In genomic region chr11:450809-451451, GRCh38 we compare ENCODE assay signal across 1 cellular context.
TF ChIP-seq lines count a peak whose summit lies in the region.

No MANE protein-coding gene starts in this region.

TF ChIP-seq in HepG2, 621 proteins besides CTCF, POLR2A, EP300 and RAD21 (continued from another document and continues in another):
- peak; percentile 33; the same call in 1 of the 2 replicates for TF ChIP-seq ZNF142 (CRISPR knock-in tag; IDR thresholded peaks at IDR 0.05)
- peak; percentile 37 for TF ChIP-seq ZNF18 (CRISPR knock-in tag; IDR thresholded peaks at IDR 0.05; ENCODE audit: insufficient replicate concordance)
- peak; percentile 49 for TF ChIP-seq SPEN (CRISPR knock-in tag; IDR thresholded peaks at IDR 0.05; ENCODE audit: low read depth)
- no peak for TF ChIP-seq NKX3-1 (CRISPR knock-in tag; IDR thresholded peaks at IDR 0.05)
- peak; percentile 72 for TF ChIP-seq KDM2A (CRISPR knock-in tag; IDR thresholded peaks at IDR 0.05; ENCODE audit: borderline replicate concordance, low read depth)
- no peak for TF ChIP-seq IRF1 (CRISPR knock-in tag; IDR thresholded peaks at IDR 0.05; ENCODE audit: low read depth)
- no peak for TF ChIP-seq PAF1 (CRISPR knock-in tag; IDR thresholded peaks at IDR 0.05)
- 0 out of 2 replicates have a peak, but pooled peaks have one; percentile 33 for TF ChIP-seq IRF2 (CRISPR knock-in tag; IDR thresholded peaks at IDR 0.05)
- no peak for TF ChIP-seq ZNF205 (CRISPR knock-in tag; IDR thresholded peaks at IDR 0.05)
- TF ChIP-seq ZFP41 (CRISPR knock-in tag; IDR thresholded peaks at IDR 0.05; ENCODE audit: borderline replicate concordance), result 0 out of 2 replicates have a peak, but pooled peaks have one; percentile 57
- TF ChIP-seq FOXJ3 (CRISPR knock-in tag; IDR thresholded peaks at IDR 0.05; ENCODE audit: borderline replicate concordance), result no peak
- no peak; the same call in 1 of the 2 replicates for TF ChIP-seq RXRA (CRISPR knock-in tag; IDR thresholded peaks at IDR 0.05)
- no peak for TF ChIP-seq ZFP36L1 (CRISPR knock-in tag; IDR thresholded peaks at IDR 0.05)
- no peak for TF ChIP-seq PRDM10 (CRISPR knock-in tag; IDR thresholded peaks at IDR 0.05; ENCODE audit: low read depth)
- TF ChIP-seq DMAP1 (CRISPR knock-in tag; IDR thresholded peaks at IDR 0.05), result no peak; the same call in 1 of the 2 replicates
- peak; percentile 89 for TF ChIP-seq MAX (IDR thresholded peaks at IDR 0.05)
- no peak for TF ChIP-seq ZEB1 (IDR thresholded peaks at IDR 0.05; ENCODE audit: insufficient replicate concordance, low read depth)
- TF ChIP-seq ARID3A (IDR thresholded peaks at IDR 0.05; ENCODE audit: low read depth, low read length), result no peak
- no peak for TF ChIP-seq SAFB2 (CRISPR knock-in tag; IDR thresholded peaks at IDR 0.05; ENCODE audit: borderline replicate concordance, low read depth)
- TF ChIP-seq KAT8 (CRISPR knock-in tag; IDR thresholded peaks at IDR 0.05), result no peak
- no peak; the same call in 1 of the 2 replicates for TF ChIP-seq ZBTB38 (CRISPR knock-in tag; IDR thresholded peaks at IDR 0.05)
- no peak; the same call in 1 of the 2 replicates for TF ChIP-seq SATB2 (CRISPR knock-in tag; IDR thresholded peaks at IDR 0.05)
- no peak for TF ChIP-seq KAT7 (CRISPR knock-in tag; IDR thresholded peaks at IDR 0.05; ENCODE audit: borderline replicate concordance)
- TF ChIP-seq CAMTA2 (CRISPR knock-in tag; IDR thresholded peaks at IDR 0.05; ENCODE audit: borderline replicate concordance), result no peak
- no peak for TF ChIP-seq AFF4 (CRISPR knock-in tag; IDR thresholded peaks at IDR 0.05)
- no peak for TF ChIP-seq ZNF790 (CRISPR knock-in tag; IDR thresholded peaks at IDR 0.05; ENCODE audit: borderline replicate concordance)
- TF ChIP-seq WIZ (CRISPR knock-in tag; IDR thresholded peaks at IDR 0.05), result 0 out of 2 replicates have a peak, but pooled peaks have one; percentile 40
- peak; percentile 67; the same call in 1 of the 2 replicates for TF ChIP-seq HINFP (CRISPR knock-in tag; IDR thresholded peaks at IDR 0.05; ENCODE audit: low read depth)
- TF ChIP-seq GATAD1 (CRISPR knock-in tag; IDR thresholded peaks at IDR 0.05), result peak; percentile 58; the same call in 1 of the 2 replicates
- no peak for TF ChIP-seq ZNF367 (CRISPR knock-in tag; IDR thresholded peaks at IDR 0.05; ENCODE audit: borderline replicate concordance)
- peak; percentile 91 for TF ChIP-seq MNT (IDR thresholded peaks at IDR 0.05)
- no peak for TF ChIP-seq THAP8 (CRISPR knock-in tag; IDR thresholded peaks at IDR 0.05; ENCODE audit: borderline replicate concordance)
